Comparison of ENCODE assay signal across 8 cellular contexts in the genomic region with DNA sequence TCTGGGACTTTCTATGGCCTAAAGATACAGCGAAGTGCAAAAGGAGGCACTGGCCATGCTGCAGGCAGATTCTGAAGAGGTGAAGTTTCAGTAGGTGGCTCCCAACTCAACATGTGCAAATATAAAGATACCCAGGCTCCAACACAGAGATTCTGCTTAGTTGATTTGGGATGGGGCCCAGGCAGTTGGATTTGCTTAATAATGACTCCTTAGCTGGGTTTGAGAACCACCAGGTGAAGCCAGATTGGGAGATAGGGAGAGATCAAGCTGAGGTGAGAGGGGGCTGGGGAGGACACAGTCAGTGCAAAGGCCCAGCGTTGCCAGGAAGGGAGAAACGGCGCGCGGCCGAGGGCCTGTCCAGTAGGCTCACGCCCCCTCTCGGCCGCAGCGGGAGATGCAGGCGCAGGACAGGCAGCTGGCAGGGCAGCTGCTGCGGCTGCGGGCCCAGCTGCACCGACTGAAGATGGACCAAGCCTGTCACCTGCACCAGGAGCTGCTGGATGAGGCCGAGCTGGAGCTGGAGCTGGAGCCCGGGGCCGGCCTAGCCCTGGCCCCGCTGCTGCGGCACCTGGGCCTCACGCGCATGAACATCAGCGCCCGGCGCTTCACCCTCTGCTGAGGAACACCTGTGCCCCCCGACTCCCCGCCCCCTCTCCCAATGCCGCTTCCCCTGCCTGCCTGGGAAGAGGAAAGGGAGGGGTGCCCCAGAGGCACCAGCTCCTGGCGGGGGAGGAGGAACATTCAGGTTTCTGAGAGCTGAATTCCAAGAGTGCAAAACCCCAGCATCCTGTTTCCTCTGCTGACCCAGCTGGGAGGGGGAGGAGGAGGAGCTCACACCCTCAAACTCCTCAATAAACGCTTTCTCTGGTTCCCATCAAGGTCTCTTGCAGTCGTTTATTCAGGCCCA. TPM values are rescaled to one million over a fixed set of nuclear protein-coding genes. Genes with fewer than 3 reads are reported as not detected.
DNase-seq lines count a peak whose midpoint lies in the region; ATAC-seq and TF ChIP-seq lines count a peak whose summit lies in the region.

No MANE protein-coding gene starts in this region.

- peaks cover 0 to 1% (median 0%) of the 10 kb centered on the region in 5 donors for H3K27me3 Mint-ChIP-seq in naive thymus-derived CD8-positive, alpha-beta T cell

- TF ChIP-seq EP300 in stomach (IDR thresholded peaks at IDR 0.05), result no peak

- POLR2A ChIA-PET in naive thymus-derived CD8-positive, alpha-beta T cell (lab: Charles Lee), result interaction anchor here (0.6 to 50.5 kb wide), 17 partner anchors 5 to 839 kb away, joined by 3 to 2080 read pairs (median 4); a partner anchor contains a TSS

- H3K27me3 ChIP-seq in esophagus (ENCODE audit: control insufficient read depth in 1 of 2, insufficient read depth in 2 of 2, low read length in 2 of 2) (no peaks in the 10 kb centered on the region), stomach (no peaks in the 10 kb centered on the region)

- peak overlapping the region; percentile 94 to 99 (median 98) for H3K27ac Mint-ChIP-seq in naive thymus-derived CD8-positive, alpha-beta T cell

- peaks cover 29 to 72% (median 52%) of the 10 kb centered on the region in 4 donors for H3K4me1 Mint-ChIP-seq in naive thymus-derived CD8-positive, alpha-beta T cell

- 7 to 12% methylated on average over 25 to 31 of the region's 31 CpGs for WGBS in esophagus, 2 donors
- WGBS in stomach, 5 donors, result 7 to 21% (median 9%) methylated on average over 7 to 31 of the region's 31 CpGs

- intact Hi-C loops in stomach (cut with DNase I; ENCODE audit: low total_unique reads), result no loop called here

- H3K4me3 ChIP-seq in esophagus (ENCODE audit: low read depth in 1 of 2, low read length in 2 of 2) (peak overlapping the region in 1 of 2 donors; percentile 3), stomach (peak overlapping the region in 3 of 4 donors; percentile 2 to 10 (median 10))

- H3K4me1 ChIP-seq in esophagus (ENCODE audit: control insufficient read depth in 2 of 2, insufficient read depth in 2 of 2, low read length in 1 of 2) (peaks cover 0 to 5% of the 10 kb centered on the region in 2 donors), stomach (peaks cover 12 to 43% (median 18%) of the 10 kb centered on the region in 4 donors)

- no peak for TF ChIP-seq POLR2A in stomach (IDR thresholded peaks at IDR 0.05)

- H3K4me3 Mint-ChIP-seq in naive thymus-derived CD8-positive, alpha-beta T cell, result peak overlapping the region; percentile 63 to 100 (median 84)

- no peaks in the 10 kb centered on the region for H3K36me3 ChIP-seq in esophagus (ENCODE audit: control insufficient read depth in 2 of 2, insufficient read depth in 2 of 2, low read length in 1 of 2)
- H3K36me3 ChIP-seq in stomach, result no peaks in the 10 kb centered on the region

- H3K27ac ChIP-seq in esophagus (ENCODE audit: low read depth in 2 of 2, low read length in 1 of 2) (peak overlapping the region; percentile 47 to 51), stomach (peak overlapping the region; percentile 15 to 78 (median 69))

- H3K36me3 Mint-ChIP-seq in naive thymus-derived CD8-positive, alpha-beta T cell, result peaks cover 13 to 16% (median 16%) of the 10 kb centered on the region in 3 donors

- H3K9me3 ChIP-seq in esophagus (ENCODE audit: control insufficient read depth in 2 of 2, insufficient read depth in 1 of 2, low read depth in 1 of 2, low read length in 1 of 2) (peaks cover 0 to 3% of the 10 kb centered on the region in 2 donors), stomach (no peaks in the 10 kb centered on the region)

- ATAC-seq in HG02852 (IDR thresholded peaks at IDR 0.05; ENCODE audit: unreplicated experiment), result peak; percentile 37
- peak in 1 of 2 donors; percentile 3 for ATAC-seq in naive thymus-derived CD8-positive, alpha-beta T cell
- no peak for ATAC-seq in GM18858 (IDR thresholded peaks at IDR 0.05; ENCODE audit: unreplicated experiment)

- H3K9me3 Mint-ChIP-seq in naive thymus-derived CD8-positive, alpha-beta T cell, result no peaks in the 10 kb centered on the region

- peak in 5 of 7 experiments; percentile 64 to 93 (median 88) for TF ChIP-seq CTCF in stomach (IDR thresholded peaks at IDR 0.05)

- peak; percentile 99 for DNase-seq in COLO668 (lab: John Stamatoyannopoulos, UW; ENCODE audit: unreplicated experiment)
- DNase-seq in NCI-H748 treated with DMSO at 0.1 percent for 48 hours (lab: John Stamatoyannopoulos, UW), result peak; percentile 39
- peak; percentile 77 for DNase-seq in activated CD8-positive, alpha-beta memory T cell treated with anti-CD3 and anti-CD28 coated beads, Interleukin-2, amount 50 U/mL, for 4 hours
- DNase-seq in naive thymus-derived CD8-positive, alpha-beta T cell, result peak; percentile 45 to 82 (median 62)
- DNase-seq in stomach, result peak; percentile 92

RNA-seq across cellular contexts. Expression of a gene that starts 1.2 kb away (rescaled TPM):
- polyA plus RNA-seq in esophagus (1 to 10 TPM; 1.8 to 2.0 TPM), stomach (1 to 10 TPM; 3.6 to 7.1 (median 4.7) TPM)
- 1 to 10 TPM; 1.5 to 1.7 TPM for total RNA-seq in naive thymus-derived CD8-positive, alpha-beta T cell
- not detected for polyA plus RNA-seq in naive thymus-derived CD8-positive, alpha-beta T cell
- 10 to 100 TPM in 1 of 5 donors, 1 to 10 TPM in 1, not detected in 3; 1.6 to 36.8 TPM for total RNA-seq in stomach

RNA-seq across cellular contexts. Expression of a gene that starts 2.8 kb away (rescaled TPM):
- polyA plus RNA-seq in esophagus (1 to 10 TPM; 2.3 to 2.4 TPM), stomach (1 to 10 TPM; 1.5 to 4.1 (median 2.3) TPM)
- 100 to 1,000 TPM; 509 to 515 TPM for total RNA-seq in naive thymus-derived CD8-positive, alpha-beta T cell
- polyA plus RNA-seq in naive thymus-derived CD8-positive, alpha-beta T cell, result 1,000 to 10,000 TPM in 1 of 3 donors, 100 to 1,000 TPM in 2; 876 to 1,069 (median 952) TPM
- 1 to 10 TPM in 4 of 5 donors, under 1 TPM in 1; 0.58 to 6.4 (median 2.0) TPM for total RNA-seq in stomach

RNA-seq across cellular contexts. Expression of a gene that starts 26.0 kb away (rescaled TPM):
- polyA plus RNA-seq in esophagus, result 100 to 1,000 TPM; 134 to 189 TPM
- 10 to 100 TPM; 80.3 to 96.9 TPM for total RNA-seq in naive thymus-derived CD8-positive, alpha-beta T cell
- polyA plus RNA-seq in naive thymus-derived CD8-positive, alpha-beta T cell, result 100 to 1,000 TPM; 167 to 181 (median 179) TPM
- total RNA-seq in stomach, result 100 to 1,000 TPM in 2 of 5 donors, 10 to 100 TPM in 3; 21.1 to 444 (median 90.1) TPM
- polyA plus RNA-seq in stomach, result 100 to 1,000 TPM; 180 to 245 (median 198) TPM

RNA-seq across cellular contexts. Expression of a gene that starts 26.1 kb away (rescaled TPM):
- 10 to 100 TPM; 10.4 to 15.6 TPM for polyA plus RNA-seq in esophagus
- total RNA-seq in naive thymus-derived CD8-positive, alpha-beta T cell, result 10 to 100 TPM; 24.3 to 26.4 TPM
- polyA plus RNA-seq in naive thymus-derived CD8-positive, alpha-beta T cell, result 1 to 10 TPM; 2.1 to 4.9 (median 4.4) TPM
- 100 to 1,000 TPM in 1 of 5 donors, 10 to 100 TPM in 4; 19.1 to 169 (median 27.1) TPM for total RNA-seq in stomach
- polyA plus RNA-seq in stomach, result 10 to 100 TPM; 11.6 to 14.3 (median 13.4) TPM

RNA-seq across cellular contexts. Expression of a gene that starts 39.3 kb away (rescaled TPM):
- polyA plus RNA-seq in esophagus (under 1 TPM in 1 of 2 donors, not detected in 1; 0.06 TPM), stomach (not detected)
- total RNA-seq in naive thymus-derived CD8-positive, alpha-beta T cell, result under 1 TPM in 1 of 2 experiments, not detected in 1; 0.22 TPM
- polyA plus RNA-seq in naive thymus-derived CD8-positive, alpha-beta T cell, result under 1 TPM in 1 of 3 donors, not detected in 2; 0.08 TPM
- not detected for total RNA-seq in stomach

Comparison
In these comparisons a context has a peak if more than half of its experiments do, and no peak if none do; other contexts are left out.
1. DNase-seq: peak in every context shown above with its lines; median percentile 99 in COLO668; 92 in stomach; 77 in activated CD8-positive, alpha-beta memory T cell treated with anti-CD3 and anti-CD28 coated beads, Interleukin-2, amount 50 U/mL, for 4 hours; 62 in naive thymus-derived CD8-positive, alpha-beta T cell; 39 in NCI-H748 treated with DMSO at 0.1 percent for 48 hours.
2. RNA of a gene that starts 2.8 kb away (polyA plus RNA-seq): 876 to 1,069 TPM in naive thymus-derived CD8-positive, alpha-beta T cell; 2.3 to 2.4 TPM in esophagus and 1.5 to 4.1 TPM in stomach; every median in the first group is over 100 times any median in the second.